Comparison of ENCODE assay signal across 8 cellular contexts in the genomic region with DNA sequence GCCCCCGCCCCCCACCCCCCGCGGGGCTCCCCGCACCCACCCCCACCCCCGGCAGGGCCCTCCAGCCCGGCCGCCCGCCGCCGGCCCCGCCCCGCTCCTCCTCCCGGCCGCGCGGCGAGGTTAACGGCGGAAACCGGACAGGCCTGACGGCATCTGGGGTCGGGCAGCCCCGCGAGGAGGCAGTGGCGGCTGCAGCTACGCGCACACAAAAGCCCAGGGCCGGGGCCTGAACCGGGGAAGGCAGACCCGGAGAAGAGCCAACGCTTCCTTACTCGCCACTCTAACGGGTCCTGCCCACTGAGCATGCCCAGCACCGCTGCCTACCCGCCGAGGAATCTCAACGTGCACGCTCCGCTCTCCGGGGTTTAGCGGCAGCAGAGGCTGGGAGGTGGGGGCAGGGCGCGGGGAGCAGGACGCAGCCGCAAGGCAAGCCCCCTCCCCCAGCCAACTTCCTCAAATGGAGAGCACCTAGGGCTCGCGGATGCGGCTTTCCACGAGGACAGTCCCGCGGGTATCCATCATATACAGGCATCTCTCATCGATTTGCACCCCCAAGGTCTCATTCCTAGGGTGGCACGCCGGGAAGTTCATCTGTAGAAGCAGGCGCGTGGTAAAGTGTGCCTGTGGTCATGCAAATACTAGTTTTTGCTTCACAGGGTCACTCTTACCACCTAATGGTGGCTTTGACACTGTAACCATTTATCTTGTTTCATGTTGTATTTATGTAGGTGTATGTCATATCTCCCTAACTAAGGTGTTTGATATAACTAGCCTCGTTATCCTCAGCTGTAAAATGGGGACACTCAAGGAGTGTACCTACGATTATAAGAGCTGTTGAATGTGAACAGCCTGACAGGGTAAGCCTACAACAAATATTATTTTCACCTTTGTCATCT. TPM values are rescaled to one million over a fixed set of nuclear protein-coding genes. Genes with fewer than 3 reads are reported as not detected.
DNase-seq lines count a peak whose midpoint lies in the region; ATAC-seq, FAIRE-seq and TF ChIP-seq lines count a peak whose summit lies in the region.

MEMO1 (minus strand) TSS at position 339 of the 896 bp plus-strand sequence. CDS start 761 bp downstream, outside the sequence.

- H3K9ac ChIP-seq in GM23248: peak within 1 kb of the TSS; percentile 80
- peak within 1 kb of the TSS; percentile 98 for H3K9ac ChIP-seq in Karpas-422 (ENCODE audit: low read length)

- H3K4me3 ChIP-seq in GM23248 (peak within 1 kb of the TSS; percentile 92), Karpas-422 (ENCODE audit: low read length) (peak within 1 kb of the TSS; percentile 99), esophagus squamous epithelium (peak within 1 kb of the TSS; percentile 63 to 97 (median 88))

- TF ChIP-seq CTCF in esophagus squamous epithelium (IDR thresholded peaks at IDR 0.05): no peak

- H3K36me3 Mint-ChIP-seq in activated T-cell treated with anti-CD3 and anti-CD28 coated beads, Interleukin-2, amount 50 U/mL, for 72 hours (ENCODE audit: insufficient read depth in 2 of 2): peaks cover 0 to 7% of the 10 kb centered on the region in 2 donors

- H3F3A ChIP-seq in GM23248 (ENCODE audit: insufficient read depth): peaks cover 28% of the 10 kb centered on the region

- FAIRE-seq in RCC 7860 (lab: Jason Lieb, UNC): no peak

- peak; percentile 97 for DNase-seq in Daoy (ENCODE audit: low read depth)
- peak; percentile 96 for DNase-seq in GM23248
- DNase-seq in Karpas-422: peak; percentile 99
- DNase-seq in RCC 7860 (ENCODE audit: low spot score): peak; percentile 88
- DNase-seq in activated T-cell treated with anti-CD3 and anti-CD28 coated beads, Interleukin-2, amount 50 U/mL, for 72 hours: peak; percentile 94 to 95
- DNase-seq in esophagus squamous epithelium (lab: John Stamatoyannopoulos, UW): peak; percentile 85
- DNase-seq in myocyte (ENCODE audit: low read depth): peak; percentile 97
- peak; percentile 83 to 87 for DNase-seq in stimulated activated CD8-positive, alpha-beta memory T cell treated with anti-CD3 and anti-CD28 coated beads, Interleukin-7, amount 100 ng/mL, for 4 hours (ENCODE audit: low read depth in 2 of 2)

- H3K27me3 Mint-ChIP-seq in activated T-cell treated with anti-CD3 and anti-CD28 coated beads, Interleukin-2, amount 50 U/mL, for 72 hours (ENCODE audit: low read depth): no peaks in the 10 kb centered on the region

- peaks cover 51% of the 10 kb centered on the region for H3K4me1 Mint-ChIP-seq in activated T-cell treated with anti-CD3 and anti-CD28 coated beads, Interleukin-2, amount 50 U/mL, for 72 hours (ENCODE audit: low read depth)

- H3K9me3 Mint-ChIP-seq in activated T-cell treated with anti-CD3 and anti-CD28 coated beads, Interleukin-2, amount 50 U/mL, for 72 hours: no peaks in the 10 kb centered on the region

- H3K4me3 Mint-ChIP-seq in activated T-cell treated with anti-CD3 and anti-CD28 coated beads, Interleukin-2, amount 50 U/mL, for 72 hours: peak within 1 kb of the TSS; percentile 88 to 95

- H3K27me3 ChIP-seq in GM23248 (replicated peaks; ENCODE audit: insufficient read depth): no peaks in the 10 kb centered on the region
- H3K27me3 ChIP-seq in Karpas-422 (ENCODE audit: low read length): no peaks in the 10 kb centered on the region
- no peaks in the 10 kb centered on the region for H3K27me3 ChIP-seq in esophagus squamous epithelium

- no peaks in the 10 kb centered on the region for H3K9me2 ChIP-seq in GM23248 (ENCODE audit: insufficient read depth)
- no peaks in the 10 kb centered on the region for H3K9me2 ChIP-seq in Karpas-422 (replicated peaks; ENCODE audit: insufficient read depth, low read length)

- intact Hi-C loops in esophagus squamous epithelium (cut with DNase I): no loop called here

- H3K4me2 ChIP-seq in GM23248 (ENCODE audit: unreplicated experiment) (peak within 1 kb of the TSS; percentile 87), Karpas-422 (ENCODE audit: low read depth, low read length, poor library complexity, severe bottlenecking) (peak within 1 kb of the TSS; percentile 95)

- peak; percentile 78 to 81 for ATAC-seq in activated T-cell treated with anti-CD3 and anti-CD28 coated beads, Interleukin-2, amount 50 U/mL, for 72 hours (replicated peaks in 1 of 2)

- 1% methylated on average over 45 to 52 of the region's 58 CpGs for WGBS in GM23248 (ENCODE audit: low coverage in 1 of 2, low lambda C conversion rate in 2 of 2, missing lambda C conversion rate in 2 of 2), 2 experiments
- WGBS in esophagus squamous epithelium, 2 donors: 2 to 4% methylated on average over 6 to 9 of the region's 58 CpGs

- H3K27ac ChIP-seq in GM23248: peak within 1 kb of the TSS; percentile 70
- H3K27ac ChIP-seq in Karpas-422 (ENCODE audit: low read length): peak within 1 kb of the TSS; percentile 94
- H3K27ac ChIP-seq in esophagus squamous epithelium: peak within 1 kb of the TSS; percentile 86 to 99 (median 94)

- TF ChIP-seq POLR2A in esophagus squamous epithelium (IDR thresholded peaks at IDR 0.05): peak in 3 of 4 donors; percentile 39 to 73 (median 59)

- H3K9me3 ChIP-seq in GM23248 (ENCODE audit: low read depth) (no peaks in the 10 kb centered on the region), Karpas-422 (ENCODE audit: low read length) (no peaks in the 10 kb centered on the region), esophagus squamous epithelium (no peaks in the 10 kb centered on the region)

- in situ Hi-C loops in GM23248 (cut with MboI): no loop called here

- no peaks in the 10 kb centered on the region for H3K36me3 ChIP-seq in GM23248 (ENCODE audit: low read depth)
- peaks cover 10% of the 10 kb centered on the region; the same call in 1 of the 2 replicates for H3K36me3 ChIP-seq in Karpas-422 (ENCODE audit: insufficient read depth, low read length)
- peaks cover 0 to 18% (median 0%) of the 10 kb centered on the region in 3 donors for H3K36me3 ChIP-seq in esophagus squamous epithelium

- peaks cover 23% of the 10 kb centered on the region for H3K4me1 ChIP-seq in GM23248 (ENCODE audit: insufficient read depth)
- peaks cover 33% of the 10 kb centered on the region for H3K4me1 ChIP-seq in Karpas-422 (ENCODE audit: low read length)
- H3K4me1 ChIP-seq in esophagus squamous epithelium: peaks cover 10 to 47% (median 15%) of the 10 kb centered on the region in 3 donors

- H2AFZ ChIP-seq in GM23248: peak within 1 kb of the TSS; percentile 94
- H2AFZ ChIP-seq in Karpas-422 (ENCODE audit: low read length): peak within 1 kb of the TSS; percentile 59; the same call in 1 of the 2 replicates

- H3K27ac Mint-ChIP-seq in activated T-cell treated with anti-CD3 and anti-CD28 coated beads, Interleukin-2, amount 50 U/mL, for 72 hours: peak within 1 kb of the TSS; percentile 82

- H3K79me2 ChIP-seq in GM23248 (ENCODE audit: insufficient read depth): peaks cover 37% of the 10 kb centered on the region
- peaks cover 48% of the 10 kb centered on the region for H3K79me2 ChIP-seq in Karpas-422 (ENCODE audit: low read length)

- H4K20me1 ChIP-seq in GM23248 (ENCODE audit: insufficient read depth): 0 out of 2 replicates have a peak, but pooled peaks cover under 1% of the 10 kb centered on the region
- H4K20me1 ChIP-seq in Karpas-422 (ENCODE audit: insufficient read depth, low read depth, low read length): peaks cover 25% of the 10 kb centered on the region; the same call in 1 of the 2 replicates

RNA-seq across cellular contexts. Expression of gene MEMO1, which starts in this region (rescaled TPM):
- total RNA-seq in Daoy (2014; rRNA removed; shearing (Covaris generic)): 15.0 and 37.0 TPM in 2 replicates
- total RNA-seq in GM23248 (2014; rRNA removed; shearing (Covaris generic)): 29.8 and 46.3 TPM in 2 replicates
- polyA plus RNA-seq in GM23248 (2016; fragmentation: Nextera tagmentation; extraction: Ambion mirVana): 36.2 and 43.7 TPM in 2 replicates
- 56.8 and 62.9 TPM in 2 replicates for total RNA-seq in Karpas-422 (2014; rRNA removed; shearing (Covaris generic); ENCODE audit: low replicate concordance)
- 10 to 100 TPM; 45.9 to 47.7 TPM for total RNA-seq in activated T-cell treated with anti-CD3 and anti-CD28 coated beads, Interleukin-2, amount 50 U/mL, for 72 hours
- 10 to 100 TPM; 32.1 to 61.7 (median 45.0) TPM for total RNA-seq in esophagus squamous epithelium
- 50.0 and 58.9 TPM in 2 replicates for total RNA-seq in myocyte
- 38.1 TPM for polyA plus RNA-seq in myocyte (2012)

Comparison
In these comparisons a context has a peak if more than half of its experiments do, and no peak if none do; other contexts are left out.
1. Peak in every context shown above with its lines: DNase-seq, ATAC-seq, H3K4me3 ChIP-seq and H3K27ac ChIP-seq.